ENCODE assay signal across 15 cellular contexts in genomic region chr7:99456288-99456687, GRCh38.
"Had no signal": no experiment of that assay in that cellular context is flagged by ENCODE, and none has a peak within 500 bp of the region (broad histone marks: within the 10 kb centered on the region; RNA-seq: fewer than 3 reads in every experiment).

No MANE protein-coding gene starts in this region.

- H3K4me3 Mint-ChIP-seq: activated T-helper 17 cell treated with anti-CD3 and anti-CD28 coated beads, Interleukin-2, amount 50 U/mL, for 72 hours; T-cell had no signal

- DNase-seq: activated naive CD4-positive, alpha-beta T cell treated with anti-CD3 and anti-CD28 coated beads, Interleukin-2, amount 50 U/mL, for 16 hours; central memory CD4-positive, alpha-beta T cell; cortex of kidney; effector memory CD4-positive, alpha-beta T cell; left ventricle myocardium superior; stimulated activated naive CD4-positive, alpha-beta T cell treated with Interleukin-2 at 50 U/mL for 16 hours; T-cell; T1000; upper lobe of right lung had no signal

- H3K27ac ChIP-seq: epithelial cell of prostate, gastroesophageal sphincter, suprapubic skin, upper lobe of right lung had no signal

- H3K27ac Mint-ChIP-seq: activated T-helper 17 cell treated with anti-CD3 and anti-CD28 coated beads, Interleukin-2, amount 50 U/mL, for 72 hours; T-cell had no signal

- H3K9me3 Mint-ChIP-seq: activated T-helper 17 cell treated with anti-CD3 and anti-CD28 coated beads, Interleukin-2, amount 50 U/mL, for 72 hours; T-cell had no signal

- ATAC-seq: activated T-helper 17 cell treated with anti-CD3 and anti-CD28 coated beads, Interleukin-2, amount 50 U/mL, for 72 hours; gastroesophageal sphincter; left ventricle myocardium superior; sciatic nerve; upper lobe of right lung had no signal

- H3K27me3 ChIP-seq: gastroesophageal sphincter, suprapubic skin, upper lobe of right lung had no signal

- H3K4me1 ChIP-seq: upper lobe of right lung had no signal

- H3K27me3 Mint-ChIP-seq: activated T-helper 17 cell treated with anti-CD3 and anti-CD28 coated beads, Interleukin-2, amount 50 U/mL, for 72 hours; T-cell had no signal

- H3K9me3 ChIP-seq: gastroesophageal sphincter, suprapubic skin, upper lobe of right lung had no signal

- FAIRE-seq: keratinocyte had no signal

- H3K4me3 ChIP-seq: gastroesophageal sphincter, suprapubic skin, upper lobe of right lung had no signal
